8 cellular contexts compared by ENCODE assay signal in genomic region chr2:80073134-80073561, GRCh38.
DNase-seq lines count a peak whose midpoint lies in the region; ATAC-seq and TF ChIP-seq lines count a peak whose summit lies in the region.

No MANE protein-coding gene starts in this region.

- no peaks in the 10 kb centered on the region for H3K4me1 ChIP-seq in HAP-1

- TF ChIP-seq CTCF in fibroblast of the aortic adventitia (IDR thresholded peaks at IDR 0.05; ENCODE audit: insufficient read depth, low read length), result peak; percentile 60

- no peaks in the 10 kb centered on the region for H3K36me3 ChIP-seq in HAP-1 (replicated peaks)

- peak; percentile 15 for DNase-seq in activated CD4-positive, alpha-beta T cell treated with anti-CD3 and anti-CD28 coated beads for 48 hours
- DNase-seq in activated CD4-positive, alpha-beta T cell treated with anti-CD3 and anti-CD28 coated beads, Interleukin-2, amount 50 U/mL, for 4 hours, result no peak
- peak; percentile 44 to 49 for DNase-seq in HAP-1 (ENCODE audit: low spot score in 2 of 2)
- peak; percentile 44 for DNase-seq in NCI-H1092 treated with DMSO at 0.1 percent for 48 hours (lab: John Stamatoyannopoulos, UW)
- DNase-seq in SW480 (ENCODE audit: low spot score), result peak; percentile 62
- DNase-seq in fibroblast of the aortic adventitia (ENCODE audit: low read depth), result peak; percentile 73
- peak; percentile 36 for DNase-seq in occipital lobe (lab: John Stamatoyannopoulos, UW)

- no peak overlapping the region for H3K4me3 ChIP-seq in HAP-1
- no peak overlapping the region for H3K4me3 ChIP-seq in fibroblast of the aortic adventitia (ENCODE audit: low read depth, low read length)

- no peak for ATAC-seq in HG03196 (IDR thresholded peaks at IDR 0.05; ENCODE audit: unreplicated experiment)

- no peaks in the 10 kb centered on the region for H3K9me3 ChIP-seq in HAP-1

- no peaks in the 10 kb centered on the region for H3K27me3 ChIP-seq in HAP-1 (ENCODE audit: low read depth)

- in situ Hi-C loops in HAP-1 (cut with MboI; ENCODE audit: low sequenced_read_pairs), result no loop called here

Comparison
In these comparisons a context has a peak if more than half of its experiments do, and no peak if none do; other contexts are left out.
1. DNase-seq: peak in activated CD4-positive, alpha-beta T cell treated with anti-CD3 and anti-CD28 coated beads for 48 hours (single experiment), HAP-1 (2 of 2), NCI-H1092 treated with DMSO at 0.1 percent for 48 hours (single experiment), SW480 (single experiment), fibroblast of the aortic adventitia (single experiment) and occipital lobe (single experiment); none in activated CD4-positive, alpha-beta T cell treated with anti-CD3 and anti-CD28 coated beads, Interleukin-2, amount 50 U/mL, for 4 hours (0 of 2).